In the genomic region with DNA sequence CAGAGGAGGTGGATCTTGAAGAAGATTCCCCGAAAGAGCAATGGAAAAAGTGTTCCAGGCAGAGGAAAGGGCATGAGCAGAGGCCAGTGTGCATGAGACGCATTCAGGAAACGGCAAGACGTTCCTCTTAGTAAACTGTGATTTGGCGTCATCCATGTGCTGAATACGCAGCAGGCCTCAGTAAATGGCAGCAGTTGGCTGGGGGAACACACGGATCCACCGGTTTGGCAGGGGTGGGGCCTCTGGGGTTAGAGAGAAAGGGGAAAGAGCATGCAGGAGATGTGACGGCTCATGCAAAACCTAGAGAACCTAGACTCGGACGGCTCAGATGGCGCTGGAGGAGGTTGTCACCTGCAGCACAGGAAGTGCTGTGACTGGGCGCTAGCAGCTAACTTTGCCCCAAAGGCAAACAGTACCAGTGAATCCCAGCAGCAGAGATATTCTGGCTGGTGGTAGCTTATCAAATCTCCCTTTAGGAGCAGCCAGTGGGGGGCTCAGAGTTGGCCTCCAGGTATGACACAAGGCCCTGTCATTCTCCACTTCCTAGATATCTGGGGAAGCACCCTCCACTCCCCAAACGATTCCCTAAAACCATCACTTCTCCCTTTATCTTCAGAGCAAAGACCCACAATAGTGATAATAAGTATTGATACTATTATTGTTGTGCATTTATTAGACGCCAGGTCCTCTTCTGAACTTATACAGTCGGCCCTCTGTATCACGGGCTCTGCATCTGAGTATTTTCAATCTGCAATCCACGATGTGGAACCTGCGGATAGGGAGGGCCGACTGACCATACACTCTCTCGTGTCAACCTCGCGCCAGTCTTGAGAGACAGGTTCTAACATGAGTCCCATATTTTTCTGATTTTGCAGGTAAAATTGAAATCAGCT, we compare ENCODE assay signal across 10 cellular contexts. TPM values are rescaled to one million over a fixed set of nuclear protein-coding genes. Genes with fewer than 3 reads are reported as not detected.
A peak's percentile ranks its signal among the peaks of the same experiment; 100 is the strongest.
DNase-seq lines count a peak whose midpoint lies in the region; ATAC-seq and TF ChIP-seq lines count a peak whose summit lies in the region.
"Had no signal": no experiment of that assay in that cellular context is flagged by ENCODE, and none has a peak within 500 bp of the region (broad histone marks: within the 10 kb centered on the region; RNA-seq: fewer than 3 reads in every experiment).

No MANE protein-coding gene starts in this region.

- peak overlapping the region in 1 of 2 experiments; percentile 45 for H3K4me3 ChIP-seq in neutrophil (ENCODE audit: low read depth in 1 of 2, low read length in 1 of 2)
- no peak overlapping the region for H3K4me3 ChIP-seq in aorta (ENCODE audit: low read length in 2 of 2)

- H3K27ac ChIP-seq in neutrophil (peak overlapping the region; percentile 100), aorta (ENCODE audit: low read depth in 1 of 2, low read length in 2 of 2) (no peak overlapping the region)
- H3K27ac ChIP-seq: parathyroid adenoma had no signal

- intact Hi-C loops in aorta (cut with DNase I): no loop called here

- ATAC-seq in aorta (ENCODE audit: low FRiP score) (no peak), GM21526 (IDR thresholded peaks at IDR 0.05; ENCODE audit: low FRiP score, unreplicated experiment) (no peak)

- H3K9me3 ChIP-seq in neutrophil (no peaks in the 10 kb centered on the region), aorta (ENCODE audit: control insufficient read depth, low read length) (no peaks in the 10 kb centered on the region)

- H3K27me3 ChIP-seq in neutrophil (no peaks in the 10 kb centered on the region), aorta (ENCODE audit: control insufficient read depth in 1 of 2, insufficient read depth in 2 of 2, low read length in 1 of 2) (no peaks in the 10 kb centered on the region)

- H3K4me1 ChIP-seq in neutrophil (ENCODE audit: control insufficient read depth in 1 of 2, insufficient read depth in 1 of 2, low read depth in 1 of 2, low read length in 1 of 2) (peaks cover 99 to 100% of the 10 kb centered on the region in 2 experiments), aorta (ENCODE audit: control insufficient read depth in 1 of 2, insufficient read depth in 2 of 2, low read length in 2 of 2) (no peaks in the 10 kb centered on the region)
- H3K4me1 ChIP-seq: parathyroid adenoma had no signal

- WGBS in aorta, 2 donors: 88 to 90% methylated on average over 23 of the region's 23 CpGs

- DNase-seq in RPMI8226 (peak; percentile 62), aorta (no peak), GDM1 (lab: John Stamatoyannopoulos, UW) (no peak), foreskin melanocyte (no peak)
- peak; percentile 46 for DNase-seq in activated gamma-delta T cell treated with anti-CD3 and anti-CD28 coated beads, Interleukin-2, amount 50 U/mL, for 16 hours (ENCODE audit: low read depth)
- DNase-seq: SHP77 treated with DMSO at 0.1 percent for 48 hours had no signal

- peak; percentile 42 for TF ChIP-seq POLR2A in GM10847 (IDR thresholded peaks at IDR 0.05; ENCODE audit: extremely low read depth, insufficient read length)

- H3K36me3 ChIP-seq in neutrophil: peaks cover 87% of the 10 kb centered on the region
- no peaks in the 10 kb centered on the region for H3K36me3 ChIP-seq in aorta (ENCODE audit: control insufficient read depth in 1 of 2, insufficient read depth in 2 of 2, low read length in 1 of 2)

- no peak for TF ChIP-seq CTCF in neutrophil (IDR thresholded peaks at IDR 0.05)

RNA-seq across cellular contexts. Expression of gene LAPTM5, which starts 7.6 kb away (rescaled TPM):
- 100 to 1,000 TPM; 114 to 116 TPM for total RNA-seq in aorta
- polyA plus RNA-seq in aorta: 100 to 1,000 TPM in 1 of 2 donors, 10 to 100 TPM in 1; 18.0 to 122 TPM

RNA-seq across cellular contexts. Expression of gene MATN1, which starts 26.6 kb away (rescaled TPM):
- total RNA-seq in aorta: under 1 TPM in 1 of 2 donors, not detected in 1; 0.42 TPM
- not detected for polyA plus RNA-seq in aorta

Comparison
In these comparisons a context has a peak if more than half of its experiments do, and no peak if none do; other contexts are left out.
1. DNase-seq: peak in RPMI8226 (single experiment) and activated gamma-delta T cell treated with anti-CD3 and anti-CD28 coated beads, Interleukin-2, amount 50 U/mL, for 16 hours (single experiment); none in aorta (0 of 2), GDM1 (single experiment) and foreskin melanocyte (single experiment).